12 cellular contexts compared by ENCODE assay signal in genomic region chr5:83492331-83492730, GRCh38. TPM values are rescaled to one million over a fixed set of nuclear protein-coding genes. Genes with fewer than 3 reads are reported as not detected.
"Had no signal": no experiment of that assay in that cellular context is flagged by ENCODE, and none has a peak within 500 bp of the region (broad histone marks: within the 10 kb centered on the region; RNA-seq: fewer than 3 reads in every experiment).

No MANE protein-coding gene starts in this region.

- H3K4me3 ChIP-seq: adrenal gland had no signal

- DNase-seq: activated CD4-positive, alpha-beta T cell treated with anti-CD3 and anti-CD28 coated beads, Interleukin-2, amount 10 ng/mL, durations not matched to agents 7 days and 5 days; activated CD4-positive, CD25-positive, alpha-beta regulatory T cell; activated naive CD4-positive, alpha-beta T cell treated with anti-CD3 and anti-CD28 coated beads, Interleukin-2, amount 50 U/mL, for 16 hours; activated T-cell treated with anti-CD3 and anti-CD28 coated beads for 4 hours; adrenal gland; effector memory CD8-positive, alpha-beta T cell; left colon; T-helper 17 cell had no signal

- H2AFZ ChIP-seq: parathyroid adenoma had no signal

- H3K36me3 ChIP-seq: adrenal gland had no signal

- H3K27me3 ChIP-seq: adrenal gland had no signal

- H3K9me3 ChIP-seq: adrenal gland had no signal

- H3K9ac ChIP-seq: parathyroid adenoma had no signal

- H3K4me1 ChIP-seq: adrenal gland, parathyroid adenoma had no signal

- H3K27ac ChIP-seq: adrenal gland, epithelial cell of prostate, parathyroid adenoma had no signal

- H3K79me2 ChIP-seq: parathyroid adenoma had no signal

- ATAC-seq: activated T-helper 17 cell treated with anti-CD3 and anti-CD28 coated beads, Interleukin-2, amount 50 U/mL, for 72 hours; effector memory CD8-positive, alpha-beta T cell; left colon; T-helper 17 cell had no signal

RNA-seq across cellular contexts. Expression of gene VCAN, which starts 20.8 kb away (rescaled TPM):
- total RNA-seq: activated CD8-positive, alpha-beta memory T cell treated with anti-CD3 and anti-CD28 coated beads for 36 hours had no signal
